Comparison of ENCODE assay signal across 22 cellular contexts in genomic region chr13:40158218-40158617, GRCh38.
DNase-seq lines count a peak whose midpoint lies in the region; ATAC-seq, FAIRE-seq and TF ChIP-seq lines count a peak whose summit lies in the region.
"Had no signal": no experiment of that assay in that cellular context is flagged by ENCODE, and none has a peak within 500 bp of the region (broad histone marks: within the 10 kb centered on the region; RNA-seq: fewer than 3 reads in every experiment).

No MANE protein-coding gene starts in this region.

- H3K36me3 Mint-ChIP-seq in activated CD8-positive, alpha-beta T cell treated with anti-CD3 and anti-CD28 coated beads for 36 hours (ENCODE audit: low read depth): no peaks in the 10 kb centered on the region
- H3K36me3 Mint-ChIP-seq in activated CD8-positive, alpha-beta T cell treated with anti-CD3 and anti-CD28 coated beads, Interleukin-2, amount 10 ng/mL, durations not matched to agents 7 days and 5 days (ENCODE audit: low read depth): no peaks in the 10 kb centered on the region
- H3K36me3 Mint-ChIP-seq: CD4-positive, CD25-positive, alpha-beta regulatory T cell; neural progenitor cell; type B pancreatic cell had no signal

- no peak overlapping the region for H3K4me2 ChIP-seq in trophoblast cell (ENCODE audit: low read length)
- H3K4me2 ChIP-seq: neural progenitor cell had no signal

- no CpG with 5 or more reads among the region's 1 CpG for WGBS in trophoblast cell (ENCODE audit: extremely low coverage, insufficient coverage, insufficient read length)
- WGBS in stomach, 5 donors: 29 to 62% (median 37%) methylated on average over 1 of the region's 1 CpG

- CTCF ChIA-PET in activated CD8-positive, alpha-beta T cell treated with anti-CD3 and anti-CD28 coated beads for 36 hours (lab: Charles Lee): no interaction called here
- CTCF ChIA-PET in activated CD8-positive, alpha-beta T cell treated with anti-CD3 and anti-CD28 coated beads, Interleukin-2, amount 10 ng/mL, durations not matched to agents 7 days and 5 days (lab: Charles Lee): interaction anchor here (1.7 to 1.9 kb wide), 2 partner anchors 27 to 89 kb away, joined by 3 to 4 read pairs; no protein-coding TSS in a partner anchor

- peaks cover 9% of the 10 kb centered on the region for H3K4me1 Mint-ChIP-seq in activated CD8-positive, alpha-beta T cell treated with anti-CD3 and anti-CD28 coated beads for 36 hours (ENCODE audit: low read depth)
- H3K4me1 Mint-ChIP-seq in activated CD8-positive, alpha-beta T cell treated with anti-CD3 and anti-CD28 coated beads, Interleukin-2, amount 10 ng/mL, durations not matched to agents 7 days and 5 days (ENCODE audit: low read depth): peaks cover 7% of the 10 kb centered on the region

- no peak overlapping the region for H3K18ac ChIP-seq in trophoblast cell (ENCODE audit: low read length)

- H4K91ac ChIP-seq in trophoblast cell (ENCODE audit: low read depth, low read length): no peak overlapping the region

- TF ChIP-seq POLR2A in stomach (IDR thresholded peaks at IDR 0.05): no peak

- H4K8ac ChIP-seq in trophoblast cell (ENCODE audit: low read depth, low read length): no peak overlapping the region

- H3K4me3 ChIP-seq in bronchial epithelial cell (ENCODE audit: low read depth, low read length) (no peak overlapping the region), trophoblast cell (ENCODE audit: low read depth, low read length) (peak overlapping the region; percentile 13), stomach (no peak overlapping the region)
- H3K4me3 ChIP-seq: MG63, mucosa of descending colon, neural progenitor cell had no signal

- no peak for TF ChIP-seq CTCF in activated CD8-positive, alpha-beta T cell treated with anti-CD3 and anti-CD28 coated beads for 36 hours (IDR thresholded peaks at IDR 0.05)
- TF ChIP-seq CTCF in bronchial epithelial cell (IDR thresholded peaks at IDR 0.05; ENCODE audit: insufficient read depth, low read length, severe bottlenecking) (no peak), stomach (IDR thresholded peaks at IDR 0.05) (no peak)

- peak; percentile 75 for FAIRE-seq in bronchial epithelial cell (lab: Jason Lieb, UNC)
- FAIRE-seq: H54, TTC549 had no signal

- no peak overlapping the region for H3K4ac ChIP-seq in trophoblast cell (ENCODE audit: low read depth, low read length)

- H2BK5ac ChIP-seq in trophoblast cell (ENCODE audit: low read depth, low read length, poor library complexity): no peak overlapping the region

- H3K27me3 Mint-ChIP-seq in activated CD8-positive, alpha-beta T cell treated with anti-CD3 and anti-CD28 coated beads for 36 hours: no peaks in the 10 kb centered on the region
- H3K27me3 Mint-ChIP-seq in activated CD8-positive, alpha-beta T cell treated with anti-CD3 and anti-CD28 coated beads, Interleukin-2, amount 10 ng/mL, durations not matched to agents 7 days and 5 days (ENCODE audit: low read depth): no peaks in the 10 kb centered on the region
- H3K27me3 Mint-ChIP-seq: CD4-positive, CD25-positive, alpha-beta regulatory T cell had no signal

- H3K27ac ChIP-seq in trophoblast cell (ENCODE audit: low read depth, low read length) (no peak overlapping the region), stomach (no peak overlapping the region)
- H3K27ac ChIP-seq: neural progenitor cell had no signal

- H2AK5ac ChIP-seq in trophoblast cell (ENCODE audit: low read length): no peak overlapping the region

- H2AFZ ChIP-seq in trophoblast cell (ENCODE audit: insufficient read depth, low read length, poor library complexity): no peak overlapping the region
- H2AFZ ChIP-seq: neural progenitor cell had no signal

- no peak overlapping the region for H3K14ac ChIP-seq in trophoblast cell (ENCODE audit: low read length)

- no peaks in the 10 kb centered on the region for H3K36me3 ChIP-seq in bronchial epithelial cell (ENCODE audit: control insufficient read depth, insufficient read depth, low read length)
- no peaks in the 10 kb centered on the region for H3K36me3 ChIP-seq in trophoblast cell (ENCODE audit: control insufficient read depth in 1 of 2, insufficient read depth in 2 of 2, low read length in 2 of 2)
- H3K36me3 ChIP-seq in stomach: no peaks in the 10 kb centered on the region
- H3K36me3 ChIP-seq: MG63, neural progenitor cell had no signal

- POLR2A ChIA-PET in activated CD8-positive, alpha-beta T cell treated with anti-CD3 and anti-CD28 coated beads for 36 hours (lab: Charles Lee): no interaction called here
- POLR2A ChIA-PET in activated CD8-positive, alpha-beta T cell treated with anti-CD3 and anti-CD28 coated beads, Interleukin-2, amount 10 ng/mL, durations not matched to agents 7 days and 5 days (lab: Charles Lee): no interaction called here

- H2BK120ac ChIP-seq in trophoblast cell (ENCODE audit: insufficient read depth, low read length, poor library complexity): no peak overlapping the region

- no peak overlapping the region for H3K27ac Mint-ChIP-seq in activated CD8-positive, alpha-beta T cell treated with anti-CD3 and anti-CD28 coated beads for 36 hours
- H3K27ac Mint-ChIP-seq in activated CD8-positive, alpha-beta T cell treated with anti-CD3 and anti-CD28 coated beads, Interleukin-2, amount 10 ng/mL, durations not matched to agents 7 days and 5 days: no peak overlapping the region
- H3K27ac Mint-ChIP-seq: activated T-helper 2 cell treated with anti-CD3 and anti-CD28 coated beads, Interferon-gamma antibody, Interleukin-2, Interleukin-4, amounts not matched to agents 10 μg/mL and 5 μg/mL and 100 μg/mL, durations not matched to agents 14 hours and 24 hours and 36 hours; CD4-positive, CD25-positive, alpha-beta regulatory T cell; neural progenitor cell; type B pancreatic cell had no signal

- H3K4me3 Mint-ChIP-seq in activated CD8-positive, alpha-beta T cell treated with anti-CD3 and anti-CD28 coated beads for 36 hours: no peak overlapping the region
- H3K4me3 Mint-ChIP-seq in activated CD8-positive, alpha-beta T cell treated with anti-CD3 and anti-CD28 coated beads, Interleukin-2, amount 10 ng/mL, durations not matched to agents 7 days and 5 days: no peak overlapping the region
- H3K4me3 Mint-ChIP-seq: neural progenitor cell, type B pancreatic cell had no signal

- peak; percentile 18 for DNase-seq in activated CD8-positive, alpha-beta T cell treated with anti-CD3 and anti-CD28 coated beads for 36 hours
- DNase-seq in activated CD8-positive, alpha-beta T cell treated with anti-CD3 and anti-CD28 coated beads, Interleukin-2, amount 10 ng/mL, durations not matched to agents 7 days and 5 days: no peak
- DNase-seq in M059J (ENCODE audit: low read depth) (peak; percentile 81), bronchial epithelial cell (ENCODE audit: low read depth) (peak; percentile 82), trophoblast cell (peak; percentile 47), stomach (no peak), NCI-H128 (lab: John Stamatoyannopoulos, UW; ENCODE audit: unreplicated experiment) (no peak)
- DNase-seq: anterior cingulate cortex; CD4-positive, CD25-positive, alpha-beta regulatory T cell; cortex of kidney; MG63; mucosa of descending colon; NCI-H187; NCI-H446 treated with DMSO at 0.1 percent for 48 hours; stimulated activated naive CD4-positive, alpha-beta T cell had no signal

- no peaks in the 10 kb centered on the region for H3K9me3 Mint-ChIP-seq in activated CD8-positive, alpha-beta T cell treated with anti-CD3 and anti-CD28 coated beads for 36 hours
- no peaks in the 10 kb centered on the region for H3K9me3 Mint-ChIP-seq in activated CD8-positive, alpha-beta T cell treated with anti-CD3 and anti-CD28 coated beads, Interleukin-2, amount 10 ng/mL, durations not matched to agents 7 days and 5 days (ENCODE audit: insufficient read depth)
- H3K9me3 Mint-ChIP-seq: activated T-helper 2 cell treated with anti-CD3 and anti-CD28 coated beads, Interferon-gamma antibody, Interleukin-2, Interleukin-4, amounts not matched to agents 10 μg/mL and 5 μg/mL and 100 μg/mL, durations not matched to agents 14 hours and 24 hours and 36 hours; type B pancreatic cell had no signal

- H3K4me1 ChIP-seq in trophoblast cell (ENCODE audit: control insufficient read depth in 1 of 2, insufficient read depth in 2 of 2, low read length in 2 of 2) (peaks cover 6 to 8% of the 10 kb centered on the region in 2 experiments), stomach (no peaks in the 10 kb centered on the region)

- intact Hi-C loops in activated CD8-positive, alpha-beta T cell treated with anti-CD3 and anti-CD28 coated beads for 36 hours (cut with micrococcal nuclease): no loop called here
- intact Hi-C loops in stomach (cut with DNase I; ENCODE audit: low total_unique reads): no loop called here

- H3K9ac ChIP-seq in trophoblast cell (ENCODE audit: low read length): no peak overlapping the region
- H3K9ac ChIP-seq: neural progenitor cell had no signal

- H4K12ac ChIP-seq in trophoblast cell (ENCODE audit: low read depth, low read length): no peak overlapping the region

- H3K79me2 ChIP-seq in trophoblast cell (ENCODE audit: control insufficient read depth, insufficient read depth, low read length, poor library complexity): no peaks in the 10 kb centered on the region

- no peak overlapping the region for H3K23ac ChIP-seq in trophoblast cell (ENCODE audit: low read length)

- peak; percentile 85 for ATAC-seq in activated CD8-positive, alpha-beta T cell treated with anti-CD3 and anti-CD28 coated beads for 36 hours
- ATAC-seq in activated CD8-positive, alpha-beta T cell treated with anti-CD3 and anti-CD28 coated beads, Interleukin-2, amount 10 ng/mL, durations not matched to agents 7 days and 5 days: no peak
- no peak for ATAC-seq in GM21360 (IDR thresholded peaks at IDR 0.05; ENCODE audit: unreplicated experiment)
- ATAC-seq: left lobe of liver, mucosa of descending colon had no signal

- H2BK12ac ChIP-seq in trophoblast cell (ENCODE audit: low read length): no peak overlapping the region

- H3K27me3 ChIP-seq in bronchial epithelial cell (ENCODE audit: control insufficient read depth, insufficient read depth, low read length) (no peaks in the 10 kb centered on the region), trophoblast cell (ENCODE audit: insufficient read depth, low read length) (no peaks in the 10 kb centered on the region), stomach (no peaks in the 10 kb centered on the region)
- H3K27me3 ChIP-seq: MG63, neural progenitor cell had no signal

- H3K9me3 ChIP-seq in trophoblast cell (ENCODE audit: insufficient read depth, low read depth, low read length): no peaks in the 10 kb centered on the region
- H3K9me3 ChIP-seq in stomach: no peaks in the 10 kb centered on the region
- H3K9me3 ChIP-seq: MG63, mucosa of descending colon had no signal

- no peak for TF ChIP-seq EP300 in stomach (IDR thresholded peaks at IDR 0.05)

- peaks cover 7% of the 10 kb centered on the region for H3K79me1 ChIP-seq in trophoblast cell (ENCODE audit: low read length)

Comparison
In these comparisons a context has a peak if more than half of its experiments do, and no peak if none do; other contexts are left out.
1. DNase-seq: peak in activated CD8-positive, alpha-beta T cell treated with anti-CD3 and anti-CD28 coated beads for 36 hours (single experiment), M059J (single experiment), bronchial epithelial cell (single experiment) and trophoblast cell (2 of 2); none in activated CD8-positive, alpha-beta T cell treated with anti-CD3 and anti-CD28 coated beads, Interleukin-2, amount 10 ng/mL, durations not matched to agents 7 days and 5 days (single experiment), stomach (single experiment) and NCI-H128 (single experiment).